19 cellular contexts compared by ENCODE assay signal in genomic region chr16:47069841-47070584, GRCh38.
DNase-seq lines count a peak whose midpoint lies in the region; ATAC-seq and TF ChIP-seq lines count a peak whose summit lies in the region.
"Had no signal": no experiment of that assay in that cellular context is flagged by ENCODE, and none has a peak within 500 bp of the region (broad histone marks: within the 10 kb centered on the region; RNA-seq: fewer than 3 reads in every experiment).

No MANE protein-coding gene starts in this region.

- peak overlapping the region; percentile 47 for H3K27ac Mint-ChIP-seq in activated naive CD4-positive, alpha-beta T cell treated with anti-CD3 and anti-CD28 coated beads, Interleukin-2, amount 10 ng/mL, durations not matched to agents 7 days and 5 days
- peak overlapping the region; percentile 32 for H3K27ac Mint-ChIP-seq in Caco-2 (ENCODE audit: unreplicated experiment)
- H3K27ac Mint-ChIP-seq: CD4-positive, alpha-beta T cell had no signal

- no peaks in the 10 kb centered on the region for H3K27me3 Mint-ChIP-seq in activated naive CD4-positive, alpha-beta T cell treated with anti-CD3 and anti-CD28 coated beads, Interleukin-2, amount 10 ng/mL, durations not matched to agents 7 days and 5 days
- peaks cover 6% of the 10 kb centered on the region for H3K27me3 Mint-ChIP-seq in Caco-2 (ENCODE audit: insufficient read depth, unreplicated experiment)
- H3K27me3 Mint-ChIP-seq: CD4-positive, alpha-beta T cell had no signal

- H3K9me3 ChIP-seq in Caco-2 (peaks cover 5% of the 10 kb centered on the region), ovary (no peaks in the 10 kb centered on the region)

- H3K27ac ChIP-seq in KMS-11 = no peak overlapping the region
- no peak overlapping the region for H3K27ac ChIP-seq in ovary
- H3K27ac ChIP-seq: BLaER1 had no signal

- TF ChIP-seq EP300 in ovary (IDR thresholded peaks at IDR 0.05) = no peak

- TF ChIP-seq CTCF in Caco-2 (IDR thresholded peaks at IDR 0.05; ENCODE audit: insufficient read depth in 1 of 2, low read depth in 1 of 2, low read length in 1 of 2, severe bottlenecking in 1 of 2, unreplicated experiment in 1 of 2) = no peak
- TF ChIP-seq CTCF in KMS-11 (conservative IDR thresholded peaks at IDR 0.05; ENCODE audit: low read depth, low read length) = no peak
- TF ChIP-seq CTCF in ovary (IDR thresholded peaks at IDR 0.05) = no peak

- H3K36me3 ChIP-seq in Caco-2 (ENCODE audit: control insufficient read depth, insufficient read depth, low read length) (no peaks in the 10 kb centered on the region), KMS-11 (ENCODE audit: insufficient read depth) (no peaks in the 10 kb centered on the region), ovary (no peaks in the 10 kb centered on the region)
- H3K36me3 ChIP-seq: BLaER1 had no signal

- H3K9ac ChIP-seq in KMS-11 = no peak overlapping the region
- H3K9ac ChIP-seq: BLaER1 had no signal

- H4K20me1 ChIP-seq in KMS-11 (ENCODE audit: insufficient read depth) = no peaks in the 10 kb centered on the region
- H4K20me1 ChIP-seq: BLaER1 had no signal

- H3K4me1 Mint-ChIP-seq in activated naive CD4-positive, alpha-beta T cell treated with anti-CD3 and anti-CD28 coated beads, Interleukin-2, amount 10 ng/mL, durations not matched to agents 7 days and 5 days = peaks cover 28% of the 10 kb centered on the region
- H3K4me1 Mint-ChIP-seq in Caco-2 (ENCODE audit: low read depth, unreplicated experiment) = no peaks in the 10 kb centered on the region

- 92 to 94% (median 93%) methylated on average over 11 of the region's 11 CpGs for WGBS in ovary, 3 donors

- CTCF ChIA-PET in activated naive CD4-positive, alpha-beta T cell treated with anti-CD3 and anti-CD28 coated beads, Interleukin-2, amount 10 ng/mL, durations not matched to agents 7 days and 5 days (lab: Charles Lee) = no interaction called here
- CTCF ChIA-PET in Caco-2 (lab: Charles Lee) = no interaction called here

- POLR2A ChIA-PET in Caco-2 (lab: Charles Lee) = no interaction called here

- no peak overlapping the region for H3K4me3 Mint-ChIP-seq in activated naive CD4-positive, alpha-beta T cell treated with anti-CD3 and anti-CD28 coated beads, Interleukin-2, amount 10 ng/mL, durations not matched to agents 7 days and 5 days
- no peak overlapping the region for H3K4me3 Mint-ChIP-seq in Caco-2 (ENCODE audit: unreplicated experiment)
- H3K4me3 Mint-ChIP-seq: CD4-positive, alpha-beta T cell had no signal

- no peaks in the 10 kb centered on the region for H3K9me3 Mint-ChIP-seq in activated naive CD4-positive, alpha-beta T cell treated with anti-CD3 and anti-CD28 coated beads, Interleukin-2, amount 10 ng/mL, durations not matched to agents 7 days and 5 days
- peaks cover 10% of the 10 kb centered on the region for H3K9me3 Mint-ChIP-seq in Caco-2 (ENCODE audit: unreplicated experiment)
- H3K9me3 Mint-ChIP-seq: CD4-positive, alpha-beta T cell had no signal

- H3K79me2 ChIP-seq in KMS-11 (ENCODE audit: insufficient read depth, low read depth) = no peaks in the 10 kb centered on the region

- H3K36me3 Mint-ChIP-seq in activated naive CD4-positive, alpha-beta T cell treated with anti-CD3 and anti-CD28 coated beads, Interleukin-2, amount 10 ng/mL, durations not matched to agents 7 days and 5 days = no peaks in the 10 kb centered on the region
- no peaks in the 10 kb centered on the region for H3K36me3 Mint-ChIP-seq in Caco-2 (ENCODE audit: insufficient read depth, unreplicated experiment)

- intact Hi-C loops in Caco-2 (cut with micrococcal nuclease; ENCODE audit: unreplicated experiment) = no loop called here
- intact Hi-C loops in ovary (cut with DNase I) = no loop called here

- peak overlapping the region; percentile 61; the same call in 1 of the 2 replicates for H2AFZ ChIP-seq in KMS-11 (ENCODE audit: low read depth)

- H3K4me3 ChIP-seq in Caco-2 (ENCODE audit: low read depth, low read length) (no peak overlapping the region), KMS-11 (IDR thresholded peaks at IDR 0.05; ENCODE audit: insufficient read depth, low read depth, low read length) (no peak overlapping the region), ovary (no peak overlapping the region)
- H3K4me3 ChIP-seq: BLaER1, GM12878 had no signal

- H3K4me1 ChIP-seq in Caco-2 (no peaks in the 10 kb centered on the region), KMS-11 (ENCODE audit: low read depth, poor library complexity, severe bottlenecking) (peaks cover 30% of the 10 kb centered on the region), ovary (ENCODE audit: insufficient read depth) (no peaks in the 10 kb centered on the region)

- H3K4me2 ChIP-seq in KMS-11 = no peak overlapping the region

- ATAC-seq in HG02870 (IDR thresholded peaks at IDR 0.05; ENCODE audit: unreplicated experiment) = no peak
- ATAC-seq: GM12878, Right ventricle myocardium inferior had no signal

- DNase-seq in activated naive CD4-positive, alpha-beta T cell treated with anti-CD3 and anti-CD28 coated beads, Interleukin-2, amount 10 ng/mL, durations not matched to agents 7 days and 5 days = no peak
- no peak for DNase-seq in activated naive CD4-positive, alpha-beta T cell treated with Interleukin-2 at 50 U/mL for 16 hours
- DNase-seq in Caco-2 = no peak
- peak; percentile 51 for DNase-seq in mesenteric fat pad (ENCODE audit: low spot score)
- DNase-seq in ovary = no peak
- no peak for DNase-seq in iPS-NIHi7 (ENCODE audit: extremely low spot score)
- DNase-seq: CD4-positive, alpha-beta T cell; COR-L47; DND-41; NCI-H1048; NCI-H1417 treated with DMSO at 0.1 percent for 48 hours; NCI-H187; NCI-H446 treated with DMSO at 0.1 percent for 48 hours; NCI-H526 treated with DMSO at 0.1 percent for 48 hours had no signal

- no TSS peak for BruUV-seq in Caco-2 (replicated peaks; lab: Mats Ljungman, UMichigan)

- H3K27me3 ChIP-seq in Caco-2 (replicated peaks; ENCODE audit: control insufficient read depth, insufficient read depth, low read length) = no peaks in the 10 kb centered on the region
- H3K27me3 ChIP-seq in KMS-11 (ENCODE audit: insufficient read depth, low read depth) = no peaks in the 10 kb centered on the region
- no peaks in the 10 kb centered on the region for H3K27me3 ChIP-seq in ovary
- H3K27me3 ChIP-seq: BLaER1 had no signal

- TF ChIP-seq POLR2A in ovary (IDR thresholded peaks at IDR 0.05) = no peak
